Comparison of ENCODE assay signal across 19 cellular contexts in genomic region chr20:2114560-2114959, GRCh38. TPM values are rescaled to one million over a fixed set of nuclear protein-coding genes. Genes with fewer than 3 reads are reported as not detected.
DNase-seq lines count a peak whose midpoint lies in the region; ATAC-seq and TF ChIP-seq lines count a peak whose summit lies in the region.
"Had no signal": no experiment of that assay in that cellular context is flagged by ENCODE, and none has a peak within 500 bp of the region (broad histone marks: within the 10 kb centered on the region; RNA-seq: fewer than 3 reads in every experiment).

No MANE protein-coding gene starts in this region.

- 55 to 76% methylated on average over 1 of the region's 1 CpG for WGBS in body of pancreas, 2 donors
- WGBS in mesenchymal stem cell: 100% methylated on average over 1 of the region's 1 CpG
- WGBS in transverse colon (ENCODE audit: low coverage in 1 of 2), 2 donors: 74 to 80% methylated on average over 1 of the region's 1 CpG

- TF ChIP-seq POLR2A in body of pancreas (IDR thresholded peaks at IDR 0.05) (no peak), transverse colon (IDR thresholded peaks at IDR 0.05) (no peak)

- H3K4me3 ChIP-seq in left ventricle myocardium inferior: no peak overlapping the region
- no peak overlapping the region for H3K4me3 ChIP-seq in body of pancreas
- no peak overlapping the region for H3K4me3 ChIP-seq in mesenchymal stem cell (ENCODE audit: insufficient read depth in 1 of 2, low read depth in 1 of 2, low read length in 2 of 2)
- H3K4me3 ChIP-seq in transverse colon: no peak overlapping the region

- H2BK5ac ChIP-seq in mesenchymal stem cell (ENCODE audit: low read depth, low read length, poor library complexity, severe bottlenecking): no peak overlapping the region

- no peak overlapping the region for H4K91ac ChIP-seq in mesenchymal stem cell (ENCODE audit: low read length)

- H3K4ac ChIP-seq in mesenchymal stem cell (ENCODE audit: low read depth in 1 of 2, low read length in 2 of 2): no peak overlapping the region

- no peak overlapping the region for H3K23ac ChIP-seq in mesenchymal stem cell (ENCODE audit: low read length in 2 of 2)

- intact Hi-C loops in left ventricle myocardium inferior (cut with micrococcal nuclease): no loop called here
- intact Hi-C loops in Right ventricle myocardium inferior (cut with DNase I): no loop called here
- intact Hi-C loops in body of pancreas (cut with DNase I): no loop called here
- intact Hi-C loops in transverse colon (cut with DNase I; ENCODE audit: low total_unique reads): no loop called here

- H2BK15ac ChIP-seq in mesenchymal stem cell (ENCODE audit: low read depth, poor library complexity, severe bottlenecking): no peak overlapping the region

- peaks cover 49% of the 10 kb centered on the region for H3K4me1 Mint-ChIP-seq in activated CD4-positive, alpha-beta memory T cell treated with anti-CD3 and anti-CD28 coated beads, Interleukin-2, amount 10 ng/mL, durations not matched to agents 7 days and 5 days

- H3K9me3 Mint-ChIP-seq in activated CD4-positive, alpha-beta memory T cell treated with anti-CD3 and anti-CD28 coated beads, Interleukin-2, amount 10 ng/mL, durations not matched to agents 7 days and 5 days: no peaks in the 10 kb centered on the region
- H3K9me3 Mint-ChIP-seq: CD4-positive, alpha-beta T cell; endodermal cell; type B pancreatic cell had no signal

- no peak overlapping the region for H2AK5ac ChIP-seq in mesenchymal stem cell (ENCODE audit: low read length, severe bottlenecking)

- POLR2A ChIA-PET in activated CD4-positive, alpha-beta memory T cell treated with anti-CD3 and anti-CD28 coated beads, Interleukin-2, amount 10 ng/mL, durations not matched to agents 7 days and 5 days (lab: Charles Lee): interaction anchor here (5.5 kb wide), 1 partner anchor 12 kb away, joined by 37 read pairs; the partner anchor contains the start of gene STK35

- no peak for TF ChIP-seq EP300 in transverse colon (IDR thresholded peaks at IDR 0.05; ENCODE audit: low read depth)

- no peak overlapping the region for H2AFZ ChIP-seq in mesenchymal stem cell (ENCODE audit: low read depth, low read length)

- H4K8ac ChIP-seq in mesenchymal stem cell (ENCODE audit: low read length): no peak overlapping the region

- H2BK120ac ChIP-seq in mesenchymal stem cell (ENCODE audit: low read depth, low read length): no peak overlapping the region

- no peaks in the 10 kb centered on the region for H3K27me3 ChIP-seq in left ventricle myocardium inferior (ENCODE audit: low read depth)
- H3K27me3 ChIP-seq in body of pancreas: no peaks in the 10 kb centered on the region
- no peaks in the 10 kb centered on the region for H3K27me3 ChIP-seq in mesenchymal stem cell (ENCODE audit: control insufficient read depth in 1 of 2, insufficient read depth in 1 of 2, low read length in 2 of 2)
- no peaks in the 10 kb centered on the region for H3K27me3 ChIP-seq in transverse colon

- CTCF ChIA-PET in activated CD4-positive, alpha-beta memory T cell treated with anti-CD3 and anti-CD28 coated beads, Interleukin-2, amount 10 ng/mL, durations not matched to agents 7 days and 5 days (lab: Charles Lee): no interaction called here

- TF ChIP-seq CTCF in left ventricle myocardium inferior (IDR thresholded peaks at IDR 0.05; ENCODE audit: borderline replicate concordance) (no peak), body of pancreas (IDR thresholded peaks at IDR 0.05) (no peak), transverse colon (IDR thresholded peaks at IDR 0.05) (no peak)

- in situ Hi-C loops in transverse colon (cut with MboI; ENCODE audit: low pct_ligation_motif_present in 1 of 4, low pct_unique_long_range_greater_than_20kb in 1 of 4, low sequenced_read_pairs in 3 of 4): no loop called here

- DNase-seq in left ventricle myocardium inferior: no peak
- no peak for DNase-seq in Right ventricle myocardium inferior (ENCODE audit: missing footprints)
- DNase-seq in body of pancreas: no peak
- DNase-seq in mesenchymal stem cell: peak; percentile 53
- no peak for DNase-seq in transverse colon
- no peak for DNase-seq in NCI-H526 (lab: John Stamatoyannopoulos, UW)
- no peak for DNase-seq in stimulated activated CD4-positive, alpha-beta T cell treated with anti-CD3 and anti-CD28 coated beads, Interleukin-4, amount 100 ng/mL, for 1 hour
- no peak for DNase-seq in activated CD4-positive, alpha-beta memory T cell treated with anti-CD3 and anti-CD28 coated beads, Interleukin-2, amount 10 ng/mL, durations not matched to agents 7 days and 5 days
- DNase-seq: ACHN; aorta; CD4-positive, alpha-beta T cell; DMS79; endodermal cell; NCI-H1105 treated with DMSO at 0.1 percent for 48 hours; NCI-H748 treated with DMSO at 0.1 percent for 48 hours; OCI-M1; T-helper 9 cell had no signal

- no peak overlapping the region for H3K27ac Mint-ChIP-seq in activated CD4-positive, alpha-beta memory T cell treated with anti-CD3 and anti-CD28 coated beads, Interleukin-2, amount 10 ng/mL, durations not matched to agents 7 days and 5 days
- H3K27ac Mint-ChIP-seq: endodermal cell, type B pancreatic cell had no signal

- H3K36me3 ChIP-seq in left ventricle myocardium inferior (peaks cover 28% of the 10 kb centered on the region), body of pancreas (replicated peaks in 1 of 2; ENCODE audit: insufficient read depth in 1 of 2, low read depth in 2 of 2) (peaks cover 0 to 4% of the 10 kb centered on the region in 2 donors), mesenchymal stem cell (ENCODE audit: control insufficient read depth in 1 of 2, insufficient read depth in 2 of 2, low read depth in 1 of 2, low read length in 2 of 2) (peaks cover 24 to 43% of the 10 kb centered on the region in 2 experiments), transverse colon (peaks cover 0 to 15% (median 6%) of the 10 kb centered on the region in 4 donors)

- no peak overlapping the region for H3K4me3 Mint-ChIP-seq in activated CD4-positive, alpha-beta memory T cell treated with anti-CD3 and anti-CD28 coated beads, Interleukin-2, amount 10 ng/mL, durations not matched to agents 7 days and 5 days
- H3K4me3 Mint-ChIP-seq: endodermal cell, type B pancreatic cell had no signal

- no peaks in the 10 kb centered on the region for H3K9me3 ChIP-seq in left ventricle myocardium inferior (replicated peaks)
- H3K9me3 ChIP-seq in body of pancreas: no peaks in the 10 kb centered on the region
- no peaks in the 10 kb centered on the region for H3K9me3 ChIP-seq in mesenchymal stem cell (ENCODE audit: control insufficient read depth, low read length)
- no peaks in the 10 kb centered on the region for H3K9me3 ChIP-seq in transverse colon

- no peak overlapping the region for H3K9ac ChIP-seq in mesenchymal stem cell (ENCODE audit: low read length)

- no peak for ATAC-seq in Right ventricle myocardium inferior
- peak; percentile 19 for ATAC-seq in body of pancreas
- ATAC-seq: activated CD4-positive, CD25-positive, alpha-beta regulatory T cell treated with anti-CD3 and anti-CD28 coated beads, Interleukin-2, amount 50 U/mL, for 24 hours had no signal

- H3K14ac ChIP-seq in mesenchymal stem cell (ENCODE audit: low read length in 2 of 2): no peak overlapping the region

- H3K27me3 Mint-ChIP-seq in activated CD4-positive, alpha-beta memory T cell treated with anti-CD3 and anti-CD28 coated beads, Interleukin-2, amount 10 ng/mL, durations not matched to agents 7 days and 5 days: no peaks in the 10 kb centered on the region
- H3K27me3 Mint-ChIP-seq: CD4-positive, alpha-beta T cell; type B pancreatic cell had no signal

- H2BK12ac ChIP-seq in mesenchymal stem cell (ENCODE audit: low read length in 2 of 2): no peak overlapping the region

- peaks cover 47% of the 10 kb centered on the region for H3K36me3 Mint-ChIP-seq in activated CD4-positive, alpha-beta memory T cell treated with anti-CD3 and anti-CD28 coated beads, Interleukin-2, amount 10 ng/mL, durations not matched to agents 7 days and 5 days (ENCODE audit: low read depth)

- H3K27ac ChIP-seq in left ventricle myocardium inferior (replicated peaks) (peak overlapping the region; percentile 58), body of pancreas (no peak overlapping the region), mesenchymal stem cell (ENCODE audit: low read length, poor library complexity, severe bottlenecking) (no peak overlapping the region), transverse colon (peak overlapping the region in 3 of 4 donors; percentile 1 to 34 (median 31))

- H3K4me1 ChIP-seq in left ventricle myocardium inferior (peaks cover 94% of the 10 kb centered on the region), body of pancreas (peaks cover 21% of the 10 kb centered on the region), mesenchymal stem cell (ENCODE audit: control insufficient read depth, insufficient read depth, low read depth, low read length) (peaks cover 2% of the 10 kb centered on the region), transverse colon (peaks cover 14 to 51% (median 23%) of the 10 kb centered on the region in 4 donors)

- no peak overlapping the region for H3K4me2 ChIP-seq in mesenchymal stem cell (ENCODE audit: low read length, poor library complexity, severe bottlenecking)

- peaks cover 34% of the 10 kb centered on the region for H3K79me1 ChIP-seq in mesenchymal stem cell (replicated peaks; ENCODE audit: low read length, poor library complexity, severe bottlenecking)

- no peak overlapping the region for H3K18ac ChIP-seq in mesenchymal stem cell (ENCODE audit: low read depth in 1 of 2, low read length in 2 of 2)

RNA-seq across cellular contexts. Expression of gene STK35, which starts 12.9 kb away (rescaled TPM):
- 13.9 TPM for total RNA-seq in left ventricle myocardium inferior
- 13.5 TPM for total RNA-seq in Right ventricle myocardium inferior
- 10 to 100 TPM in 1 of 2 donors, 1 to 10 TPM in 1; 8.6 to 22.7 TPM for total RNA-seq in body of pancreas
- polyA plus RNA-seq in mesenchymal stem cell (2013, experiment 1 of 2): 11.0 TPM
- 10.8 TPM for polyA plus RNA-seq in mesenchymal stem cell (2013, experiment 2 of 2)
- 10 to 100 TPM; 19.9 to 27.9 (median 23.9) TPM for total RNA-seq in transverse colon
- 10 to 100 TPM; 18.5 to 18.9 TPM for total RNA-seq in activated CD4-positive, alpha-beta memory T cell treated with anti-CD3 and anti-CD28 coated beads, Interleukin-2, amount 10 ng/mL, durations not matched to agents 7 days and 5 days

Comparison
In these comparisons a context has a peak if more than half of its experiments do, and no peak if none do; other contexts are left out.
1. H3K27ac ChIP-seq: peak in left ventricle myocardium inferior (single experiment) and transverse colon (3 of 4); none in body of pancreas (0 of 4) and mesenchymal stem cell (single experiment).